Comparison of ENCODE assay signal across 18 cellular contexts in the genomic region with DNA sequence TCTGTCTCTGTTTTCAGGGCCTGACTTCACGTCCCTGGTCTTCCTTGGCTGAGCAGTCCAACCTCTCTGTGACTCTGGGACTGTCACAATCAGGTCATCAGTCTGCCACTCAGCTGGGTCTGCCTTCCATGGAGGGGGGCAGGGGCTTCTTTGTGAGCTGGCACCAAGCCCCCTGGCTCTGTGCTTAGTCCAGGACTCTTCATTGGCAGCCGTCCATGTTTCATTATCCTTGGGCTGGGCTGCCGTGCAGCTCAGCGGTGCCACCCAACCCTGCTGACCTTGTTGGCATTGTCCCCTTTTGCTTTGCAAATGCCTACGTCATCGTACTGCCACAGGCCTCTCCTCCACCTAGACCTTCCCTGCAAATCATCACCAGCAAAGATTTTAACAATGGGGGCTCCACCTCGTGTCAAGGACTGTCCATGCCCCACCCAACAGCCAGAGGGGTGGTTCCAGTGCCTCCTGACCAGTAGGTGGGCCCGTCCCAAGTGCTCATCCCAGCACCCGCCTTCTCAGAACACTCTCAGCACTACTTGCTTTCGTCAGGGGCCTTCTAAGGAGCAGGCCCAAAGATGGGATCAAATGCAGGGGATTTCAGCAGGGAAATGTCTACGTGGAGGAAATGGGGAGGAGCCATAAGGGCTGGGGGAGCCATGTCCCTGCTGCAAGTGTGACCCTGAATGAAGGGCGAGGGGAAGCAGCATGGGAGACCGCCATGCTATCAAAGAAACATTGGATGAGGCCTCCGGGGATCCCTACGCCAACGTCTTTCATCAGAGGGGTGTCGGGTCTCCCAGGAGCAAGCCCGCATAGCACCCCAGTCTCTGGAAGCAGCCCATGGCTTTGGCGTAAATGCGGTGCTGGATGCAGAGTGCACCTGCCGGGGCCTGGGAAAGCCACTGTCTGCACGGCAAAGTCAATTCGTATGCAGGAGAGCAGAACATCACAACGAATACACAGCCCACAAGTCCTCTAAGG. TPM values are rescaled to one million over a fixed set of nuclear protein-coding genes. Genes with fewer than 3 reads are reported as not detected.
DNase-seq lines count a peak whose midpoint lies in the region; FAIRE-seq and TF ChIP-seq lines count a peak whose summit lies in the region.
"Had no signal": no experiment of that assay in that cellular context is flagged by ENCODE, and none has a peak within 500 bp of the region (broad histone marks: within the 10 kb centered on the region; RNA-seq: fewer than 3 reads in every experiment).

No MANE protein-coding gene starts in this region.

- POLR2A ChIA-PET in H1 (lab: Charles Lee; ENCODE audit: partially characterized antibody), result interaction anchor here (0.5 kb wide), 1 partner anchor 8 kb away, joined by 4 read pairs; no protein-coding TSS in a partner anchor
- POLR2A ChIA-PET in CD4-positive, alpha-beta memory T cell (lab: Charles Lee; ENCODE audit: partially characterized antibody), result no interaction called here

- H3K14ac ChIP-seq in H9 (ENCODE audit: insufficient read depth, low read length) (no peak overlapping the region), H1 (ENCODE audit: insufficient read length) (no peak overlapping the region)

- no peak overlapping the region for H3K4me3 Mint-ChIP-seq in H9
- H3K4me3 Mint-ChIP-seq in CD4-positive, alpha-beta memory T cell, result no peak overlapping the region
- H3K4me3 Mint-ChIP-seq: CD4-positive, alpha-beta T cell had no signal

- no peak overlapping the region for H3K56ac ChIP-seq in H9 (ENCODE audit: insufficient read length, low read depth, low read length)
- H3K56ac ChIP-seq in H1 (replicated peaks; ENCODE audit: insufficient read length, low read depth, low read length), result no peak overlapping the region

- no peak overlapping the region for H3K4me3 ChIP-seq in H1 (ENCODE audit: extremely low read depth in 1 of 4, insufficient read depth in 2 of 4, low read depth in 3 of 4, low read length in 4 of 4)
- no peak overlapping the region for H3K4me3 ChIP-seq in CD4-positive, alpha-beta memory T cell (ENCODE audit: low read length in 2 of 2)
- H3K4me3 ChIP-seq in BE2C (ENCODE audit: low read depth, low read length), result no peak overlapping the region
- H3K4me3 ChIP-seq: MG63 had no signal

- intact Hi-C loops in CD4-positive, alpha-beta memory T cell (cut with micrococcal nuclease), result no loop called here

- H3K4me2 ChIP-seq in H9 (ENCODE audit: insufficient read depth, insufficient read length, low read length) (no peak overlapping the region), H1 (ENCODE audit: insufficient read depth in 1 of 2, low read depth in 2 of 2, low read length in 2 of 2) (no peak overlapping the region)

- no peak for FAIRE-seq in H1 (lab: Jason Lieb, UNC)

- no CpG with 5 or more reads among the region's 24 CpGs for WGBS in H9 (ENCODE audit: extremely low coverage, insufficient read length, low lambda C conversion rate)
- 91% methylated on average over 23 of the region's 24 CpGs; no CpG with 5 or more reads in 1 of the 2 experiments for WGBS in H1 (ENCODE audit: extremely low coverage in 1 of 2, insufficient coverage in 1 of 2, insufficient read length in 1 of 2, insufficient replicate concordance in 2 of 2, low coverage in 1 of 2, low lambda C conversion rate in 2 of 2, missing lambda C conversion rate in 1 of 2), 2 experiments

- H4K20me1 ChIP-seq in H9 (ENCODE audit: control insufficient read depth, insufficient read depth, insufficient read length) (no peaks in the 10 kb centered on the region), H1 (replicated peaks in 1 of 2; ENCODE audit: control insufficient read depth in 1 of 2, insufficient read depth in 2 of 2, low read length in 2 of 2) (peaks cover 0 to 1% of the 10 kb centered on the region in 2 experiments)

- no peaks in the 10 kb centered on the region for H3K36me3 Mint-ChIP-seq in H9 (ENCODE audit: insufficient read depth in 1 of 3, low read depth in 3 of 3)
- H3K36me3 Mint-ChIP-seq in CD4-positive, alpha-beta memory T cell, result no peaks in the 10 kb centered on the region

- H3K4me1 ChIP-seq in H9 (ENCODE audit: insufficient read depth, low read length) (no peaks in the 10 kb centered on the region), H1 (replicated peaks in 1 of 4; ENCODE audit: control insufficient read depth in 3 of 4, insufficient read depth in 4 of 4, low read length in 3 of 4) (no peaks in the 10 kb centered on the region), BE2C (no peaks in the 10 kb centered on the region)
- H3K4me1 ChIP-seq in CD4-positive, alpha-beta memory T cell (ENCODE audit: insufficient read depth, low read length), result no peaks in the 10 kb centered on the region

- no peak for TF ChIP-seq CTCF in H9 (conservative IDR thresholded peaks at IDR 0.05)
- TF ChIP-seq CTCF in H1 (IDR thresholded peaks at IDR 0.05; ENCODE audit: control extremely low read depth in 1 of 3, insufficient read depth in 1 of 3, low read depth in 1 of 3, low read length in 3 of 3), result no peak
- no peak for TF ChIP-seq CTCF in BE2C (IDR thresholded peaks at IDR 0.05; ENCODE audit: low read depth, low read length)

- H3K4ac ChIP-seq in H9 (ENCODE audit: low read depth, low read length) (no peak overlapping the region), H1 (replicated peaks; ENCODE audit: insufficient read length, low read depth, low read length) (no peak overlapping the region)

- H2AFZ ChIP-seq in H9 (ENCODE audit: low read length), result no peak overlapping the region
- no peak overlapping the region for H2AFZ ChIP-seq in H1 (ENCODE audit: low read length)

- no peak for TF ChIP-seq RAD21 in H1 (IDR thresholded peaks at IDR 0.05 in 1 of 2, conservative IDR thresholded peaks at IDR 0.05 in 1 of 2; ENCODE audit: low read depth in 2 of 2, low read length in 2 of 2)

- DNase-seq in H9, result peak; percentile 12
- peak; percentile 59 for DNase-seq in NCI-H2029 (lab: John Stamatoyannopoulos, UW)
- DNase-seq in H1 (ENCODE audit: low read depth in 1 of 2, low spot score in 2 of 2), result no peak
- DNase-seq in mesenteric fat pad (ENCODE audit: low spot score), result peak; percentile 75
- no peak for DNase-seq in CD4-positive, alpha-beta memory T cell
- DNase-seq in BE2C, result no peak
- DNase-seq in retina, result no peak
- DNase-seq: ACHN; CD4-positive, alpha-beta T cell; H7; MG63; NCI-H1417 treated with DMSO at 0.1 percent for 48 hours; NCI-H2081 treated with DMSO at 0.1 percent for 48 hours; NCI-H2227 treated with DMSO at 0.1 percent for 48 hours; NCI-H524 treated with DMSO at 0.1 percent for 48 hours; PC-3; SHP77 had no signal

- H3K79me2 ChIP-seq in H9 (ENCODE audit: insufficient read depth, low read length) (no peaks in the 10 kb centered on the region), H1 (ENCODE audit: control insufficient read depth in 1 of 2, insufficient read depth in 2 of 2, low read length in 2 of 2) (no peaks in the 10 kb centered on the region)

- H2BK5ac ChIP-seq in H9 (ENCODE audit: insufficient read length, low read length) (no peak overlapping the region), H1 (ENCODE audit: low read depth, low read length) (no peak overlapping the region)

- H3K36me3 ChIP-seq in H1 (ENCODE audit: control insufficient read depth in 2 of 4, insufficient read depth in 4 of 4, low read length in 3 of 4) (no peaks in the 10 kb centered on the region), BE2C (no peaks in the 10 kb centered on the region)
- no peaks in the 10 kb centered on the region for H3K36me3 ChIP-seq in CD4-positive, alpha-beta memory T cell (ENCODE audit: insufficient read depth, low read length)
- H3K36me3 ChIP-seq: MG63 had no signal

- no peak overlapping the region for H3K9ac ChIP-seq in H9 (ENCODE audit: extremely low read depth, insufficient read length, low read length)
- no peak overlapping the region for H3K9ac ChIP-seq in H1 (replicated peaks in 1 of 4; ENCODE audit: extremely low read depth in 1 of 4, low read depth in 3 of 4, low read length in 3 of 4)

- H3K27me3 ChIP-seq in H9 (ENCODE audit: insufficient read depth, low read length), result no peaks in the 10 kb centered on the region; the same call in 1 of the 2 replicates
- no peaks in the 10 kb centered on the region; a peak in 1 of 7 replicates for H3K27me3 ChIP-seq in H1 (replicated peaks in 1 of 4; ENCODE audit: control insufficient read depth in 3 of 4, extremely low read depth in 1 of 4, insufficient read depth in 3 of 4, low read length in 3 of 4)
- no peaks in the 10 kb centered on the region for H3K27me3 ChIP-seq in CD4-positive, alpha-beta memory T cell (ENCODE audit: insufficient read depth, low read length)
- H3K27me3 ChIP-seq in BE2C, result peaks cover 14% of the 10 kb centered on the region

- H3K23me2 ChIP-seq in H9 (ENCODE audit: insufficient read length, low read depth, low read length, poor library complexity, severe bottlenecking) (no peaks in the 10 kb centered on the region), H1 (ENCODE audit: low read depth, low read length) (no peaks in the 10 kb centered on the region)

- H3K9me3 ChIP-seq in H9 (ENCODE audit: control insufficient read depth, low read depth, low read length) (no peaks in the 10 kb centered on the region), H1 (ENCODE audit: insufficient read depth in 2 of 2, low read depth in 1 of 2, low read length in 1 of 2) (no peaks in the 10 kb centered on the region), BE2C (no peaks in the 10 kb centered on the region)
- H3K9me3 ChIP-seq in CD4-positive, alpha-beta memory T cell (ENCODE audit: control insufficient read depth in 1 of 2, low read length in 2 of 2), result no peaks in the 10 kb centered on the region
- H3K9me3 ChIP-seq: MG63 had no signal

- H2BK120ac ChIP-seq in H9 (ENCODE audit: low read depth, low read length, poor library complexity, severe bottlenecking) (no peak overlapping the region), H1 (replicated peaks; ENCODE audit: low read depth, low read length) (no peak overlapping the region)

- H2BK20ac ChIP-seq in H9 (ENCODE audit: low read depth, low read length, poor library complexity, severe bottlenecking), result no peak overlapping the region
- H2BK20ac ChIP-seq in H1 (ENCODE audit: low read length), result no peak overlapping the region

- H3K9me3 Mint-ChIP-seq in H9, result no peaks in the 10 kb centered on the region
- peaks cover 0 to 1% (median 0%) of the 10 kb centered on the region in 8 donors for H3K9me3 Mint-ChIP-seq in CD4-positive, alpha-beta memory T cell
- H3K9me3 Mint-ChIP-seq: CD4-positive, alpha-beta T cell had no signal

- no peaks in the 10 kb centered on the region for H3K79me1 ChIP-seq in H9 (ENCODE audit: insufficient read depth, low read depth, low read length, poor library complexity, severe bottlenecking)
- no peaks in the 10 kb centered on the region for H3K79me1 ChIP-seq in H1 (ENCODE audit: low read depth, low read length)

- no peak overlapping the region for H3K23ac ChIP-seq in H9 (ENCODE audit: insufficient read length, low read depth, low read length)
- no peak overlapping the region for H3K23ac ChIP-seq in H1 (ENCODE audit: insufficient read length)

- H2BK15ac ChIP-seq in H9 (ENCODE audit: low read depth, low read length) (no peak overlapping the region), H1 (ENCODE audit: low read length) (no peak overlapping the region; the same call in 1 of the 2 replicates)

- H4K91ac ChIP-seq in H9 (ENCODE audit: insufficient read length, low read depth, low read length), result no peak overlapping the region
- no peak overlapping the region for H4K91ac ChIP-seq in H1 (replicated peaks; ENCODE audit: insufficient read length, low read length)

- CTCF ChIA-PET in H1 (lab: Charles Lee; ENCODE audit: partially characterized antibody), result interaction anchor here (0.6 to 1.4 kb wide), 4 partner anchors 21 to 169 kb away, joined by 3 to 4 read pairs (median 4); no protein-coding TSS in a partner anchor
- CTCF ChIA-PET in CD4-positive, alpha-beta memory T cell (lab: Charles Lee; ENCODE audit: partially characterized antibody), result interaction anchor here (1.1 to 1.4 kb wide), 2 partner anchors 21 to 117 kb away, joined by 3 to 5 read pairs; no protein-coding TSS in a partner anchor

- no peak for TF ChIP-seq POLR2A in H1 (IDR thresholded peaks at IDR 0.05; ENCODE audit: control extremely low read depth in 1 of 2, low read depth in 2 of 2, low read length in 2 of 2)

- no peak overlapping the region for H3T11ph ChIP-seq in H9 (ENCODE audit: low read length)

- H3K18ac ChIP-seq in H9 (ENCODE audit: insufficient read length, low read depth, low read length) (no peak overlapping the region), H1 (ENCODE audit: extremely low read depth, low read length) (no peak overlapping the region)

- H2AK5ac ChIP-seq in H9 (ENCODE audit: insufficient read length, low read length) (no peak overlapping the region), H1 (ENCODE audit: low read depth, low read length) (no peak overlapping the region)

- H3K27ac Mint-ChIP-seq in H9, result no peak overlapping the region; a peak in 2 of 7 replicates
- H3K27ac Mint-ChIP-seq in CD4-positive, alpha-beta memory T cell, result no peak overlapping the region
- H3K27ac Mint-ChIP-seq: CD4-positive, alpha-beta T cell had no signal

- H3K27ac ChIP-seq in H9 (ENCODE audit: insufficient read length, low read depth, low read length) (no peak overlapping the region), H1 (ENCODE audit: low read depth, low read length) (no peak overlapping the region)
- no peak overlapping the region for H3K27ac ChIP-seq in CD4-positive, alpha-beta memory T cell (ENCODE audit: low read depth, low read length)

- H2BK12ac ChIP-seq in H9 (ENCODE audit: insufficient read length, low read depth, low read length), result no peak overlapping the region
- no peak overlapping the region for H2BK12ac ChIP-seq in H1 (ENCODE audit: low read depth, low read length)

- H4K5ac ChIP-seq in H9 (ENCODE audit: insufficient read length, low read depth, low read length) (no peak overlapping the region), H1 (ENCODE audit: insufficient read length, low read depth, low read length) (no peak overlapping the region)

- no peak for TF ChIP-seq EP300 in H1 (IDR thresholded peaks at IDR 0.05; ENCODE audit: borderline replicate concordance in 1 of 2, low read depth in 2 of 2, low read length in 2 of 2)

- peaks cover 34% of the 10 kb centered on the region for H3K27me3 Mint-ChIP-seq in H9 (ENCODE audit: low read depth)
- H3K27me3 Mint-ChIP-seq in CD4-positive, alpha-beta memory T cell, result peaks cover 7 to 10% of the 10 kb centered on the region in 2 donors

- no peaks in the 10 kb centered on the region for H3K4me1 Mint-ChIP-seq in H9
- no peaks in the 10 kb centered on the region for H3K4me1 Mint-ChIP-seq in CD4-positive, alpha-beta memory T cell

- no peak overlapping the region for H4K8ac ChIP-seq in H9 (replicated peaks; ENCODE audit: insufficient read length, low read depth, low read length)
- peak overlapping the region; percentile 16; the same call in 1 of the 2 replicates for H4K8ac ChIP-seq in H1 (ENCODE audit: extremely low read depth, insufficient read depth, low read length)

RNA-seq across cellular contexts. Expression of a gene that starts 18.2 kb away (rescaled TPM):
- not detected in 2 replicates for total RNA-seq in H9 (2021)
- total RNA-seq in H1 (2021; fragmentation: NEBNext Ultra II Directional; extraction: Animal tissue kit (Norgen Biotek cat#: 25700)), result not detected in 2 replicates
- polyA plus RNA-seq in H1 (2011; rRNA removed), result not detected in 2 replicates
- not detected for polyA plus RNA-seq in H1 (2011; cell fraction: cytosol; rRNA removed)
- not detected for polyA plus RNA-seq in H1 (2011; cell fraction: nucleus; rRNA removed)
- polyA plus RNA-seq in H1 (2012, experiment 1 of 2), result not detected in 4 replicates
- not detected for polyA plus RNA-seq in H1 (2012, experiment 2 of 2)
- not detected for polyA plus RNA-seq in H1 (2013, experiment 1 of 2)
- not detected for polyA plus RNA-seq in H1 (2013, experiment 2 of 2)
- not detected in 2 replicates for polyA minus RNA-seq in H1 (2011; rRNA and poly(A)+ RNA removed)
- not detected for polyA minus RNA-seq in H1 (2011; cell fraction: cytosol; rRNA and poly(A)+ RNA removed)
- not detected for polyA minus RNA-seq in H1 (2011; cell fraction: nucleus; rRNA and poly(A)+ RNA removed)
- not detected for total RNA-seq in mesenteric fat pad
- total RNA-seq in CD4-positive, alpha-beta memory T cell, result not detected
- polyA plus RNA-seq in CD4-positive, alpha-beta memory T cell, result not detected
- polyA plus RNA-seq in BE2C (2012; ENCODE audit: insufficient read depth, insufficient read length, low read depth), result not detected
- total RNA-seq: CD4-positive, alpha-beta T cell; Daoy; H7; PC-3 had no signal

RNA-seq across cellular contexts. Expression of a gene that starts 35.2 kb away (rescaled TPM):
- total RNA-seq in H9 (2021) (0.59 and 0.77 TPM in 2 replicates), mesenteric fat pad (1.5 TPM)
- 0.22 and 0.23 TPM in 2 replicates for total RNA-seq in H1 (2021; fragmentation: NEBNext Ultra II Directional; extraction: Animal tissue kit (Norgen Biotek cat#: 25700))
- 0.08 and 0.14 TPM in 2 replicates for polyA plus RNA-seq in H1 (2011; rRNA removed)
- 0.06 TPM for polyA plus RNA-seq in H1 (2011; cell fraction: cytosol; rRNA removed)
- 0.19 TPM for polyA plus RNA-seq in H1 (2011; cell fraction: nucleus; rRNA removed)
- polyA plus RNA-seq in H1 (2012, experiment 1 of 2), result 0.16 to 0.25 TPM (median 0.19 TPM) in 4 replicates
- not detected for polyA plus RNA-seq in H1 (2012, experiment 2 of 2)
- polyA plus RNA-seq in H1 (2013, experiment 1 of 2), result 0.10 TPM
- polyA plus RNA-seq in H1 (2013, experiment 2 of 2), result 0.06 TPM
- polyA minus RNA-seq in H1 (2011; rRNA and poly(A)+ RNA removed), result 0.16 TPM in 1 of 2 replicates, not detected in the other
- polyA minus RNA-seq in H1 (2011; cell fraction: cytosol; rRNA and poly(A)+ RNA removed), result not detected
- not detected for polyA minus RNA-seq in H1 (2011; cell fraction: nucleus; rRNA and poly(A)+ RNA removed)
- 1 to 10 TPM; 1.6 to 1.8 TPM for total RNA-seq in CD4-positive, alpha-beta memory T cell
- not detected for polyA plus RNA-seq in CD4-positive, alpha-beta memory T cell
- not detected for polyA plus RNA-seq in BE2C (2012; ENCODE audit: insufficient read depth, insufficient read length, low read depth)

RNA-seq across cellular contexts. Expression of a gene that starts 48.5 kb away (rescaled TPM):
- total RNA-seq in H9 (2021), result 158 and 161 TPM in 2 replicates
- 169 and 182 TPM in 2 replicates for total RNA-seq in H1 (2021; fragmentation: NEBNext Ultra II Directional; extraction: Animal tissue kit (Norgen Biotek cat#: 25700))
- polyA plus RNA-seq in H1 (2011; rRNA removed), result 173 and 243 TPM in 2 replicates
- polyA plus RNA-seq in H1 (2011; cell fraction: cytosol; rRNA removed), result 138 TPM
- polyA plus RNA-seq in H1 (2011; cell fraction: nucleus; rRNA removed), result 238 TPM
- 130 to 236 TPM (median 215 TPM) in 4 replicates for polyA plus RNA-seq in H1 (2012, experiment 1 of 2)
- 250 TPM for polyA plus RNA-seq in H1 (2012, experiment 2 of 2)
- polyA plus RNA-seq in H1 (2013, experiment 1 of 2), result 221 TPM
- polyA plus RNA-seq in H1 (2013, experiment 2 of 2), result 199 TPM
- 142 and 153 TPM in 2 replicates for polyA minus RNA-seq in H1 (2011; rRNA and poly(A)+ RNA removed)
- polyA minus RNA-seq in H1 (2011; cell fraction: cytosol; rRNA and poly(A)+ RNA removed), result 129 TPM
- 94.0 TPM for polyA minus RNA-seq in H1 (2011; cell fraction: nucleus; rRNA and poly(A)+ RNA removed)
- 940 TPM for total RNA-seq in mesenteric fat pad
- 100 to 1,000 TPM; 206 to 214 TPM for total RNA-seq in CD4-positive, alpha-beta memory T cell
- 100 to 1,000 TPM; 122 to 137 TPM for polyA plus RNA-seq in CD4-positive, alpha-beta memory T cell
- polyA plus RNA-seq in BE2C (2012; ENCODE audit: insufficient read depth, insufficient read length, low read depth), result 193 TPM

Comparison
In these comparisons a context has a peak if more than half of its experiments do, and no peak if none do; other contexts are left out.
1. DNase-seq: peak in H9 (single experiment), NCI-H2029 (single experiment) and mesenteric fat pad (single experiment); none in H1 (0 of 2), CD4-positive, alpha-beta memory T cell (0 of 5), BE2C (single experiment) and retina (single experiment).